15 cellular contexts compared by ENCODE assay signal in the genomic region with DNA sequence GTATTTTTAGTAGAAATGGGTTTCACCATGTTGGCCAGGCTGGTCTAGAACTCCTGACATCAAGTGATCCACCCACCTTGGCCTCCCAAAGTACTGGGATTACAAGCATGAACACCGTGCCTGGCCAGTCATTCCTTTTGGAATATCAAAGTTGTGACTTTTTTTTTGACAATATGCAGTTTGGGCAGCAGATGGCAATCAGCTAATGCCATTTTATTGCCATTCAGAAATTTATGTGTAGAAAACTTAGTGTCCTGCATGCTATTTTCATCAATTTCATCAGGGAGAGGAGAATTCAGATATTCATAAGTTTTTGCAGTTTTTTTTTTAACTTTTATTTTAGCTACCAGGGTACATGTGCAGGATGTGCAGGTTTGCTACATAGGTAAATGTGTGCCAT. TPM values are rescaled to one million over a fixed set of nuclear protein-coding genes. Genes with fewer than 3 reads are reported as not detected.
"Had no signal": no experiment of that assay in that cellular context is flagged by ENCODE, and none has a peak within 500 bp of the region (broad histone marks: within the 10 kb centered on the region; RNA-seq: fewer than 3 reads in every experiment).

No MANE protein-coding gene starts in this region.

RNA-seq across cellular contexts. Expression of gene CD70, which starts 28.5 kb away (rescaled TPM):
- total RNA-seq: dermis blood vessel endothelial cell; endothelial cell of umbilical vein; fibroblast of villous mesenchyme; gastrocnemius medialis; left ventricle myocardium superior; mesenteric fat pad; naive thymus-derived CD8-positive, alpha-beta T cell; psoas muscle; right cardiac atrium; stomach; subcutaneous adipose tissue; temporal lobe; ureter; vagina had no signal
- polyA plus RNA-seq: endothelial cell of umbilical vein, ovary, psoas muscle, right cardiac atrium had no signal

RNA-seq across cellular contexts. Expression of gene TNFSF9, which starts 31.6 kb away (rescaled TPM):
- total RNA-seq: fibroblast of villous mesenchyme, stomach had no signal
